ENCODE assay signal across 24 cellular contexts in the genomic region with DNA sequence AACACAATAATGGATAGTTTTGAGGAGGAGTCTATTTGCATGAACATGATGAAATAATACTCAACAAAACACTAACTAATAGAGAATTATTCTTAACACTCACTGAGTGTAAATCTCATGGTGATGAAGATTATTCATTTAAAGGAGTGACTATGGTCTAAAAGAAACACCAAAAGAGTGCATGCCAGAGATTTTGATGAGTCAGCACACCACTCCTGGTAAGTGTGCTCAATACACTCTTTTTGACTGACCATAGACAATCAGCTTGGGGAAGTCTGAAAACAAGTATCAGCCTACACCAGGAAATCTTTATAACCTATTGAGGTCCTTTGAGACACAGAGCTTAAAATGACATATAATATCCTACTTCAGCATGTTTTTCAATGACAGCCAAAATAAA. TPM values are rescaled to one million over a fixed set of nuclear protein-coding genes. Genes with fewer than 3 reads are reported as not detected.
DNase-seq lines count a peak whose midpoint lies in the region; ATAC-seq, FAIRE-seq and TF ChIP-seq lines count a peak whose summit lies in the region.
"Had no signal": no experiment of that assay in that cellular context is flagged by ENCODE, and none has a peak within 500 bp of the region (broad histone marks: within the 10 kb centered on the region; RNA-seq: fewer than 3 reads in every experiment).

No MANE protein-coding gene starts in this region.

- no peak for ATAC-seq in A549
- no peak for ATAC-seq in HG03025 (IDR thresholded peaks at IDR 0.05; ENCODE audit: low FRiP score, unreplicated experiment)
- ATAC-seq: PC-3, Right ventricle myocardium inferior had no signal

- TF ChIP-seq CTCF in A549 (IDR thresholded peaks at IDR 0.05) (no peak), astrocyte of the spinal cord (IDR thresholded peaks at IDR 0.05; ENCODE audit: low read depth, low read length) (no peak)

- no peak for TF ChIP-seq POLR2A in A549 (IDR thresholded peaks at IDR 0.05; ENCODE audit: low read length)

- no peak for DNase-seq in A549 (ENCODE audit: low read depth in 1 of 2, low spot score in 1 of 2)
- DNase-seq in M059J (ENCODE audit: low read depth): peak; percentile 5
- peak; percentile 15 for DNase-seq in astrocyte of the spinal cord (ENCODE audit: low read depth, low spot score)
- DNase-seq in fibroblast of peridontal ligament (ENCODE audit: extremely low read depth): peak; percentile 26
- DNase-seq in NCI-H1048 (lab: John Stamatoyannopoulos, UW): no peak
- DNase-seq in NCI-H187 (lab: John Stamatoyannopoulos, UW): no peak
- DNase-seq: CD4-positive, CD25-positive, alpha-beta regulatory T cell; DMS153; DND-41; H7; KG1; MM.1S; NCI-H1417 treated with DMSO at 0.1 percent for 48 hours; NCI-H187 treated with DMSO at 0.1 percent for 48 hours; NCI-H446; NCI-H524 treated with DMSO at 0.1 percent for 48 hours; NCI-H774; PC-3 had no signal

- H3K9me3 ChIP-seq in A549: no peaks in the 10 kb centered on the region
- H3K9me3 ChIP-seq: BLaER1, SJSA1 had no signal

- in situ Hi-C loops in astrocyte of the spinal cord (cut with HindIII; ENCODE audit: low sequenced_read_pairs): no loop called here

- H3K4me2 ChIP-seq in A549: no peak overlapping the region
- H3K4me2 ChIP-seq: BLaER1 had no signal

- no peak for TF ChIP-seq RAD21 in A549 (conservative IDR thresholded peaks at IDR 0.05 in 1 of 2, IDR thresholded peaks at IDR 0.05 in 1 of 2)

- no peak overlapping the region for H3K27ac ChIP-seq in A549
- H3K27ac ChIP-seq: BLaER1, SJSA1 had no signal

- TF ChIP-seq EP300 in A549 (IDR thresholded peaks at IDR 0.05): no peak

- H3K4me3 ChIP-seq in A549 (no peak overlapping the region), astrocyte of the spinal cord (ENCODE audit: low read depth, low read length) (no peak overlapping the region)
- H3K4me3 ChIP-seq: BLaER1, SJSA1 had no signal

- CTCF ChIA-PET in A549 (lab: Yijun Ruan, JAX): no interaction called here

- no peaks in the 10 kb centered on the region for H3K4me1 ChIP-seq in A549

- POLR2A ChIA-PET in A549 (lab: Yijun Ruan, JAX): no interaction called here

- no peak for FAIRE-seq in A549 (lab: Jason Lieb, UNC)
- FAIRE-seq: GM12892 had no signal

TF ChIP-seq in A549, 52 proteins besides CTCF, POLR2A, EP300 and RAD21:
- peak; percentile 98 for TF ChIP-seq MAFK (IDR thresholded peaks at IDR 0.05; ENCODE audit: partially characterized antibody)
- TF ChIP-seq FOSB (CRISPR knock-in tag; IDR thresholded peaks at IDR 0.05): no peak
TF ChIP-seq in A549: peak in this region for 1.

RNA-seq across cellular contexts. Expression of a gene that starts 6.8 kb away (rescaled TPM):
- polyA plus RNA-seq in A549 (2011; rRNA removed): 10.1 and 11.2 TPM in 2 replicates
- 5.7 and 5.8 TPM in 2 replicates for polyA plus RNA-seq in A549 (2012; cell fraction: cytosol; rRNA removed)
- 7.2 and 7.9 TPM in 2 replicates for polyA plus RNA-seq in A549 (2012; cell fraction: nucleus; rRNA removed)
- polyA plus RNA-seq in A549 (2017; fragmentation: RNase III; extraction: RNeasy Plus Mini Kit Qiagen cat#74134 plus additional on column Dnase treatment): 2.0 to 3.8 TPM (median 2.6 TPM) in 3 replicates
- 3.4 and 6.2 TPM in 2 replicates for polyA minus RNA-seq in A549 (2011; rRNA and poly(A)+ RNA removed)
- total RNA-seq in M059J (2014; rRNA removed; shearing (Covaris generic)): 0.99 and 6.8 TPM in 2 replicates
- total RNA-seq: CD4-positive, CD25-positive, alpha-beta regulatory T cell; HT-29 had no signal

Comparison
In these comparisons a context has a peak if more than half of its experiments do, and no peak if none do; other contexts are left out.
1. DNase-seq: peak in M059J (single experiment), astrocyte of the spinal cord (single experiment) and fibroblast of peridontal ligament (single experiment); none in A549 (0 of 2), NCI-H1048 (single experiment) and NCI-H187 (0 of 2).